In the genomic region with DNA sequence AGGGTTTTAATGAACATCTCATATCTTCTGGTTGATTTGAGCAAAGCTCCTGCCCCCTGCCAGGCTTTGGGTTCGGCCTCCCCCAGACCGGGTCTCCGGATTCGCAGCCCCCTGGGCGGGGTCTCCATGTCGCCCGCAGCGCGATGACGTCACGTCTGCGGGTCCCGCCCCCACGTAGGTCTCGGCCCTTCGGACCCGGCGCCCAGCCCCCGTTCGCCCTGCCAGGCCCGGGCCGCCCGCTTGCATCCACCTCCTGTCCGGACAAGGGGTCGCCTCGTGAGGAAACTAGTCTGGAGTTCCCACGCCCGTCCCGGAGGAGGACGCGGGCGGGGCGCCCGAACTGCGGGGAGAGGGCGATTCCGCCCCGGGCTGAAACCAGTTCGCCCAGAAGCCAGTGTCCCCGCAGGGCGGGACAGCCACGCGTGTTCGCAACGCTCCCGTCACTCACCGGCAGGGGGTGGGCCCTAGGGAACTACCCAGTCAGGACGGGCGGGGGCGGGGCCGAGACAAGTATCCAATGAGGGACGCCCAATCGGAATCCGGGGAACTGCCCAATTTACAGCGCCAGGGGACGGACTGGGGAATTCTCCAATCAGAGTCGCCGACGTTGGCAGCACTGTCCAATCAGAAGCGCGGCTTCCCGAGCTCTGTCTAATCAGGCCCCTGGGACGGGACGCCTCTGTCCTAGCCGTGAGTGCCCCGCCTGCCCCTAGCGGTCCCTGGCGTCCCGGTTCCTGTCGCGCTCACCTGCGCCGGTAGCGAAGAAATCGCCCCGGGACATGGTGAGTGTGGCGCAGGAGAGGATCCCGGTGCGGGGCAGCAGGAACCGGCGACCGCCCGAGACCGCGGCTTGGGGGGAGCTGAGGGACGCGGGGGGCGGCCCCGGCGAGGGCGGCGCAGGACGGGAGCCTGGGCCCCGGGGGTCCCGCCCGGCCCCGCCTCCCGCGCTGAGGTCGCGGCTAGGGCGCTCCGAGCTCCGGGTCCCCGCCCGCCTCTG, we compare ENCODE assay signal across 8 cellular contexts. TPM values are rescaled to one million over a fixed set of nuclear protein-coding genes. Genes with fewer than 3 reads are reported as not detected.
DNase-seq lines count a peak whose midpoint lies in the region; ATAC-seq and TF ChIP-seq lines count a peak whose summit lies in the region.

ZNF555 (plus strand) TSS at position 682 of the 997 bp plus-strand sequence; CDS start at position 780, 98 bp downstream.

- peak within 1 kb of the TSS; percentile 67 to 83 (median 80) for H3K4me3 ChIP-seq in fibroblast of lung (replicated peaks in 1 of 4; ENCODE audit: control extremely low read depth in 1 of 4, insufficient read depth in 1 of 4, low read depth in 3 of 4, low read length in 4 of 4)

- H3K27me3 Mint-ChIP-seq in activated T-helper 17 cell treated with anti-CD3 and anti-CD28 coated beads, Interleukin-2, amount 50 U/mL, for 72 hours: no peaks in the 10 kb centered on the region
- no peaks in the 10 kb centered on the region for H3K27me3 Mint-ChIP-seq in naive B cell

- H3K27me3 ChIP-seq in fibroblast of lung (ENCODE audit: control insufficient read depth, insufficient read depth, low read length): no peaks in the 10 kb centered on the region

- H3K4me2 ChIP-seq in fibroblast of lung (ENCODE audit: extremely low read depth, insufficient read depth, low read length): peak within 1 kb of the TSS; percentile 92

- peak within 1 kb of the TSS; percentile 86 for H3K4me3 Mint-ChIP-seq in activated T-helper 17 cell treated with anti-CD3 and anti-CD28 coated beads, Interleukin-2, amount 50 U/mL, for 72 hours
- H3K4me3 Mint-ChIP-seq in naive B cell: peak within 1 kb of the TSS; percentile 91 to 98 (median 96)
- H3K4me3 Mint-ChIP-seq in stimulated activated effector memory CD8-positive, alpha-beta T cell treated with anti-CD3 and anti-CD28 coated beads, Interleukin-12 subunit alpha, Interleukin-12 subunit beta, amount 100 ng/mL, for 72 hours: peak within 1 kb of the TSS; percentile 87

- H3K4me1 ChIP-seq in fibroblast of lung (ENCODE audit: control insufficient read depth, extremely low read depth, insufficient read depth, low read length): no peaks in the 10 kb centered on the region

- H2AFZ ChIP-seq in fibroblast of lung (ENCODE audit: low read length): peak within 1 kb of the TSS; percentile 84

- peaks cover 2% of the 10 kb centered on the region for H3K79me2 ChIP-seq in fibroblast of lung (ENCODE audit: control insufficient read depth, insufficient read depth, low read length)

- peaks cover 7% of the 10 kb centered on the region for H3K9me3 Mint-ChIP-seq in activated T-helper 17 cell treated with anti-CD3 and anti-CD28 coated beads, Interleukin-2, amount 50 U/mL, for 72 hours
- peaks cover 0 to 17% (median 10%) of the 10 kb centered on the region in 7 donors for H3K9me3 Mint-ChIP-seq in naive B cell
- peaks cover 3% of the 10 kb centered on the region for H3K9me3 Mint-ChIP-seq in stimulated activated effector memory CD8-positive, alpha-beta T cell treated with anti-CD3 and anti-CD28 coated beads, Interleukin-12 subunit alpha, Interleukin-12 subunit beta, amount 100 ng/mL, for 72 hours

- peak within 1 kb of the TSS; percentile 83 for H3K27ac Mint-ChIP-seq in activated T-helper 17 cell treated with anti-CD3 and anti-CD28 coated beads, Interleukin-2, amount 50 U/mL, for 72 hours
- H3K27ac Mint-ChIP-seq in naive B cell: peak within 1 kb of the TSS; percentile 83 to 99 (median 93)
- peak within 1 kb of the TSS; percentile 91 for H3K27ac Mint-ChIP-seq in stimulated activated effector memory CD8-positive, alpha-beta T cell treated with anti-CD3 and anti-CD28 coated beads, Interleukin-12 subunit alpha, Interleukin-12 subunit beta, amount 100 ng/mL, for 72 hours

- no peaks in the 10 kb centered on the region for H3K36me3 Mint-ChIP-seq in activated T-helper 17 cell treated with anti-CD3 and anti-CD28 coated beads, Interleukin-2, amount 50 U/mL, for 72 hours (ENCODE audit: low read depth)
- H3K36me3 Mint-ChIP-seq in naive B cell: peaks cover 8 to 9% of the 10 kb centered on the region in 2 donors
- H3K36me3 Mint-ChIP-seq in stimulated activated effector memory CD8-positive, alpha-beta T cell treated with anti-CD3 and anti-CD28 coated beads, Interleukin-12 subunit alpha, Interleukin-12 subunit beta, amount 100 ng/mL, for 72 hours: peaks cover 7% of the 10 kb centered on the region

- TF ChIP-seq CTCF in fibroblast of lung (conservative IDR thresholded peaks at IDR 0.05 in 1 of 2, IDR thresholded peaks at IDR 0.05 in 1 of 2; ENCODE audit: low read depth in 1 of 2, low read length in 2 of 2): peak in 1 of 2 donors; percentile 26

- in situ Hi-C loops in KBM-7 (cut with MboI; ENCODE audit: low pct_unique_long_range_greater_than_20kb, low sequenced_read_pairs): no loop called here

- no peaks in the 10 kb centered on the region for H3K9me3 ChIP-seq in fibroblast of lung (ENCODE audit: control insufficient read depth, insufficient read depth, low read depth, low read length)

- H4K20me1 ChIP-seq in fibroblast of lung (ENCODE audit: control insufficient read depth, extremely low read depth, insufficient read depth, low read length): no peaks in the 10 kb centered on the region

- peaks cover 6% of the 10 kb centered on the region for H3K4me1 Mint-ChIP-seq in activated T-helper 17 cell treated with anti-CD3 and anti-CD28 coated beads, Interleukin-2, amount 50 U/mL, for 72 hours
- peaks cover 10 to 30% (median 25%) of the 10 kb centered on the region in 3 donors for H3K4me1 Mint-ChIP-seq in naive B cell
- peaks cover 6% of the 10 kb centered on the region for H3K4me1 Mint-ChIP-seq in stimulated activated effector memory CD8-positive, alpha-beta T cell treated with anti-CD3 and anti-CD28 coated beads, Interleukin-12 subunit alpha, Interleukin-12 subunit beta, amount 100 ng/mL, for 72 hours

- ATAC-seq in GM21717 (IDR thresholded peaks at IDR 0.05; ENCODE audit: unreplicated experiment) (peak; percentile 89), naive B cell (ENCODE audit: low read depth in 2 of 2) (peak; percentile 93 to 95)
- ATAC-seq in activated T-helper 17 cell treated with anti-CD3 and anti-CD28 coated beads, Interleukin-2, amount 50 U/mL, for 72 hours (replicated peaks): peak; percentile 100
- peak; percentile 99 for ATAC-seq in stimulated activated effector memory CD8-positive, alpha-beta T cell treated with anti-CD3 and anti-CD28 coated beads, Interleukin-12 subunit alpha, Interleukin-12 subunit beta, amount 100 ng/mL, for 72 hours

- H3K9ac ChIP-seq in fibroblast of lung (ENCODE audit: insufficient read depth, low read length): peak within 1 kb of the TSS; percentile 85

- H3K36me3 ChIP-seq in fibroblast of lung (ENCODE audit: control insufficient read depth, insufficient read depth, low read length): no peaks in the 10 kb centered on the region

- H3K27ac ChIP-seq in fibroblast of lung (ENCODE audit: insufficient read depth, low read length): peak within 1 kb of the TSS; percentile 85

- DNase-seq in DMS79 treated with DMSO at 0.1 percent for 48 hours (lab: John Stamatoyannopoulos, UW): peak; percentile 98
- peak; percentile 99 for DNase-seq in KBM-7
- peak; percentile 99 for DNase-seq in RPMI7951 (ENCODE audit: low read depth)
- peak; percentile 99 for DNase-seq in fibroblast of lung (ENCODE audit: low read depth in 2 of 2)
- DNase-seq in naive B cell: peak; percentile 97
- DNase-seq in stimulated activated effector memory CD8-positive, alpha-beta T cell treated with anti-CD3 and anti-CD28 coated beads, Interleukin-12 subunit alpha, Interleukin-12 subunit beta, amount 100 ng/mL, for 72 hours (ENCODE audit: low spot score in 2 of 2): peak; percentile 85 to 96

RNA-seq across cellular contexts. Expression of gene ZNF555, which starts in this region (rescaled TPM):
- 6.8 and 7.3 TPM in 2 replicates for total RNA-seq in RPMI7951 (2014; rRNA removed; shearing (Covaris generic))
- 1 to 10 TPM; 1.3 to 4.5 TPM for total RNA-seq in activated T-helper 17 cell treated with anti-CD3 and anti-CD28 coated beads, Interleukin-2, amount 50 U/mL, for 72 hours
- total RNA-seq in fibroblast of lung: 4.6 and 5.9 TPM in 2 replicates
- polyA plus RNA-seq in fibroblast of lung (3.8 and 5.0 TPM in 2 replicates), naive B cell (ENCODE audit: low read depth in 6 of 6) (1 to 10 TPM; 1.8 to 6.7 (median 4.5) TPM)
- 2.7 and 2.9 TPM in 2 replicates for polyA plus RNA-seq in fibroblast of lung (2012)
- 1.2 and 2.3 TPM in 2 replicates for polyA minus RNA-seq in fibroblast of lung (ENCODE audit: low replicate concordance)

Comparison
In these comparisons a context has a peak if more than half of its experiments do, and no peak if none do; other contexts are left out.
1. Peak in every context shown above with its lines: DNase-seq, ATAC-seq, H3K4me3 ChIP-seq and H3K27ac ChIP-seq.